8 cellular contexts compared by ENCODE assay signal in genomic region chr3:15300318-15301078, GRCh38. TPM values are rescaled to one million over a fixed set of nuclear protein-coding genes. Genes with fewer than 3 reads are reported as not detected.
DNase-seq lines count a peak whose midpoint lies in the region; ATAC-seq and TF ChIP-seq lines count a peak whose summit lies in the region.

No MANE protein-coding gene starts in this region.

- DNase-seq in NCI-H2029 (lab: John Stamatoyannopoulos, UW) (peak; percentile 53), NCI-H2029 treated with DMSO at 0.1 percent for 48 hours (lab: John Stamatoyannopoulos, UW) (no peak), SK-N-SH (no peak), foreskin melanocyte (peak; percentile 90), spleen (no peak), T-helper 9 cell (no peak), Ammon's horn (ENCODE audit: low spot score) (no peak)

- TF ChIP-seq RAD21 in SK-N-SH (IDR thresholded peaks at IDR 0.05; ENCODE audit: low read length), result no peak

- no peaks in the 10 kb centered on the region for H3K79me2 ChIP-seq in SK-N-SH (ENCODE audit: insufficient read depth)

- H3K36me3 ChIP-seq in SK-N-SH (replicated peaks in 1 of 2; ENCODE audit: control insufficient read depth in 1 of 2, insufficient read depth in 2 of 2, low read length in 1 of 2) (peaks cover 5 to 14% of the 10 kb centered on the region in 2 experiments), spleen (peaks cover 0 to 50% (median 20%) of the 10 kb centered on the region in 6 donors)

- no peak for TF ChIP-seq POLR2A in spleen (IDR thresholded peaks at IDR 0.05)

- TF ChIP-seq EP300 in SK-N-SH (IDR thresholded peaks at IDR 0.05; ENCODE audit: borderline replicate concordance in 1 of 2, low read depth in 1 of 2, low read length in 1 of 2), result peak in 1 of 2 experiments; percentile 77; a peak in 1 of 4 replicates

- no peaks in the 10 kb centered on the region for H3K9me2 ChIP-seq in SK-N-SH

- H3K4me1 ChIP-seq in SK-N-SH (ENCODE audit: control insufficient read depth in 1 of 2, insufficient read depth in 2 of 2, low read depth in 1 of 2, low read length in 1 of 2) (peaks cover under 1 to 6% of the 10 kb centered on the region in 2 experiments; a peak in 2 of 4 replicates), spleen (peaks cover 18 to 62% (median 44%) of the 10 kb centered on the region in 6 donors)

- no peak overlapping the region for H3K4me2 ChIP-seq in SK-N-SH

- H3K27me3 ChIP-seq in SK-N-SH (ENCODE audit: insufficient read depth) (no peaks in the 10 kb centered on the region), spleen (replicated peaks in 1 of 7) (no peaks in the 10 kb centered on the region)

- no peak for ATAC-seq in HG02571 (IDR thresholded peaks at IDR 0.05; ENCODE audit: unreplicated experiment)

- H3K4me3 ChIP-seq in SK-N-SH (ENCODE audit: low read depth in 2 of 2, low read length in 1 of 2), result no peak overlapping the region
- peak overlapping the region in 1 of 8 donors; percentile 16 for H3K4me3 ChIP-seq in spleen

- no peak overlapping the region for H3K9ac ChIP-seq in SK-N-SH

- H4K20me1 ChIP-seq in SK-N-SH (ENCODE audit: insufficient read depth), result no peaks in the 10 kb centered on the region

- POLR2A ChIA-PET in SK-N-SH (lab: Yijun Ruan, JAX), result no interaction called here

- no peaks in the 10 kb centered on the region for H3F3A ChIP-seq in SK-N-SH (replicated peaks; ENCODE audit: insufficient read depth)

- H3K9me3 ChIP-seq in SK-N-SH (no peaks in the 10 kb centered on the region), spleen (no peaks in the 10 kb centered on the region)

- intact Hi-C loops in spleen (cut with DNase I; ENCODE audit: low total_unique reads), result no loop called here

- CTCF ChIA-PET in SK-N-SH (lab: Yijun Ruan, JAX), result interaction anchor here (1.0 to 1.4 kb wide), 2 partner anchors 33 kb away, joined by 4 to 6 read pairs; no protein-coding TSS in a partner anchor

- TF ChIP-seq CTCF in SK-N-SH (IDR thresholded peaks at IDR 0.05) (no peak), spleen (IDR thresholded peaks at IDR 0.05 in 8 of 11, conservative IDR thresholded peaks at IDR 0.05 in 3 of 11) (peak in 1 of 11 experiments; percentile 24)

- H3K27ac ChIP-seq in SK-N-SH (ENCODE audit: low read depth in 2 of 2, low read length in 1 of 2) (peak overlapping the region in 1 of 2 experiments; percentile 60; a peak in 1 of 4 replicates), spleen (peak overlapping the region in 5 of 8 donors; percentile 20 to 76 (median 53))

- H2AFZ ChIP-seq in SK-N-SH (ENCODE audit: low read depth), result no peak overlapping the region; the same call in 1 of the 2 replicates

- 70% methylated on average over 8 of the region's 8 CpGs for whole genome bisulfite sequencing in SK-N-SH (ENCODE audit: low lambda C conversion rate)
- WGBS in spleen, 5 donors, result 43 to 62% (median 47%) methylated on average over 5 to 8 of the region's 8 CpGs

TF ChIP-seq in SK-N-SH, 30 proteins besides CTCF, POLR2A, EP300 and RAD21:
- TF ChIP-seq USF1 (IDR thresholded peaks at IDR 0.05; ENCODE audit: borderline replicate concordance, low read depth), result no peak
- TF ChIP-seq MXI1 (IDR thresholded peaks at IDR 0.05; ENCODE audit: low read depth, low read length), result no peak
- peak; percentile 86 for TF ChIP-seq NFIC (IDR thresholded peaks at IDR 0.05; ENCODE audit: borderline replicate concordance)
- TF ChIP-seq TAF1 (IDR thresholded peaks at IDR 0.05; ENCODE audit: borderline replicate concordance, low read depth, low read length), result no peak
- TF ChIP-seq, protein P1, sequence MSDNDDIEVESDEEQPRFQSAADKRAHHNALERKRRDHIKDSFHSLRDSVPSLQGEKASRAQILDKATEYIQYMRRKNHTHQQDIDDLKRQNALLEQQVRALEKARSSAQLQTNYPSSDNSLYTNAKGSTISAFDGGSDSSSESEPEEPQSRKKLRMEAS (IDR thresholded peaks at IDR 0.05; ENCODE audit: low read depth), result no peak
- TF ChIP-seq PBX3 (IDR thresholded peaks at IDR 0.05), result peak; percentile 90
- TF ChIP-seq FOSL2 (IDR thresholded peaks at IDR 0.05; ENCODE audit: borderline replicate concordance, low read depth), result peak; percentile 98
- TF ChIP-seq IRF3 (IDR thresholded peaks at IDR 0.05; ENCODE audit: low read depth, low read length), result no peak
- no peak for TF ChIP-seq FOXJ3 (CRISPR knock-in tag; IDR thresholded peaks at IDR 0.05)
- TF ChIP-seq RXRA (IDR thresholded peaks at IDR 0.05; ENCODE audit: borderline replicate concordance, low read depth), result peak; percentile 33; the same call in 1 of the 2 replicates
- no peak for TF ChIP-seq ELF1 (IDR thresholded peaks at IDR 0.05)
- peak; percentile 37; the same call in 1 of the 2 replicates for TF ChIP-seq POLR2AphosphoS5 (IDR thresholded peaks at IDR 0.05; ENCODE audit: low read depth, low read length)
- no peak for TF ChIP-seq FOXM1 (IDR thresholded peaks at IDR 0.05; ENCODE audit: low read depth)
- no peak for TF ChIP-seq YY1 (IDR thresholded peaks at IDR 0.05; ENCODE audit: low read depth)
- peak; percentile 94 for TF ChIP-seq JUND (IDR thresholded peaks at IDR 0.05)
- TF ChIP-seq MEF2A (IDR thresholded peaks at IDR 0.05; ENCODE audit: borderline replicate concordance, low read depth), result no peak
- TF ChIP-seq NRF1 (IDR thresholded peaks at IDR 0.05; ENCODE audit: low read depth, low read length), result no peak
- no peak for TF ChIP-seq SIN3A (IDR thresholded peaks at IDR 0.05; ENCODE audit: borderline replicate concordance, low read depth, low read length)
- peak; percentile 86 for TF ChIP-seq TCF12 (IDR thresholded peaks at IDR 0.05)
TF ChIP-seq in SK-N-SH: peak in this region for 7.

RNA-seq across cellular contexts. Expression of gene SH3BP5, which starts 31.9 kb away (rescaled TPM):
- polyA plus RNA-seq in SK-N-SH (2012; rRNA removed) (29.5 and 32.3 TPM in 2 replicates), spleen (10 to 100 TPM; 36.4 to 46.0 (median 39.7) TPM)
- polyA plus RNA-seq in SK-N-SH (2012; cell fraction: cytosol; rRNA removed), result 27.5 and 29.2 TPM in 2 replicates
- 33.0 and 35.2 TPM in 2 replicates for polyA plus RNA-seq in SK-N-SH (2012; cell fraction: nucleus; rRNA removed)
- total RNA-seq in spleen, result 10 to 100 TPM; 46.6 to 75.0 (median 62.3) TPM

Comparison
In these comparisons a context has a peak if more than half of its experiments do, and no peak if none do; other contexts are left out.
1. DNase-seq: peak in NCI-H2029 (single experiment) and foreskin melanocyte (single experiment); none in NCI-H2029 treated with DMSO at 0.1 percent for 48 hours (single experiment), SK-N-SH (single experiment), spleen (single experiment), T-helper 9 cell (single experiment) and Ammon's horn (single experiment).